23 cellular contexts compared by ENCODE assay signal in genomic region chr18:67068608-67069007, GRCh38.
"Had no signal": no experiment of that assay in that cellular context is flagged by ENCODE, and none has a peak within 500 bp of the region (broad histone marks: within the 10 kb centered on the region; RNA-seq: fewer than 3 reads in every experiment).

No MANE protein-coding gene starts in this region.

- H3K27ac ChIP-seq: lower lobe of right lung, right atrium auricular region, spleen, tibial nerve had no signal

- DNase-seq: activated CD4-positive, alpha-beta memory T cell treated with anti-CD3 and anti-CD28 coated beads, Interleukin-2, amount 10 ng/mL, durations not matched to agents 7 days and 5 days; activated CD4-positive, alpha-beta T cell treated with anti-CD3 and anti-CD28 coated beads for 1 hour; activated CD4-positive, alpha-beta T cell treated with anti-CD3 and anti-CD28 coated beads, Interleukin-2, amount 10 ng/mL, durations not matched to agents 7 days and 5 days; activated CD8-positive, alpha-beta memory T cell treated with anti-CD3 and anti-CD28 coated beads, Interleukin-2, amount 50 U/mL, for 48 hours; activated gamma-delta T cell treated with Interleukin-2 at 50 U/mL for 16 hours; activated naive CD8-positive, alpha-beta T cell treated with anti-CD3 and anti-CD28 coated beads, Interleukin-2, amount 50 U/mL, for 24 hours; activated T-cell treated with anti-CD3 and anti-CD28 coated beads, Interleukin-2, amount 50 U/mL, for 24 hours; amygdala; caudate nucleus; head of caudate nucleus; hypothalamus; immature natural killer cell; lower lobe of right lung; mesendoderm; spleen; stimulated activated naive CD4-positive, alpha-beta T cell treated with Interleukin-2 at 50 U/mL for 16 hours had no signal

- H3K27ac Mint-ChIP-seq: activated CD4-positive, alpha-beta memory T cell treated with anti-CD3 and anti-CD28 coated beads, Interleukin-2, amount 10 ng/mL, durations not matched to agents 7 days and 5 days; activated CD4-positive, alpha-beta T cell treated with anti-CD3 and anti-CD28 coated beads, Interleukin-2, amount 10 ng/mL, durations not matched to agents 7 days and 5 days; activated naive CD4-positive, alpha-beta T cell treated with anti-CD3 and anti-CD28 coated beads, Interleukin-2, amount 50 U/mL, for 24 hours; activated naive CD8-positive, alpha-beta T cell treated with anti-CD3 and anti-CD28 coated beads, Interleukin-2, amount 50 U/mL, for 24 hours; activated T-cell treated with anti-CD3 and anti-CD28 coated beads, Interleukin-2, amount 50 U/mL, for 24 hours; immature natural killer cell; natural killer cell treated with Interleukin-12 subunit alpha and Interleukin-12 subunit beta and Interleukin-15 and Interleukin-18, amount 100 ng/mL, for 72 hours; WTC11 had no signal

- H3K4me3 Mint-ChIP-seq: activated CD4-positive, alpha-beta memory T cell treated with anti-CD3 and anti-CD28 coated beads, Interleukin-2, amount 10 ng/mL, durations not matched to agents 7 days and 5 days; activated CD4-positive, alpha-beta T cell treated with anti-CD3 and anti-CD28 coated beads, Interleukin-2, amount 10 ng/mL, durations not matched to agents 7 days and 5 days; activated naive CD4-positive, alpha-beta T cell treated with anti-CD3 and anti-CD28 coated beads, Interleukin-2, amount 50 U/mL, for 24 hours; activated naive CD8-positive, alpha-beta T cell treated with anti-CD3 and anti-CD28 coated beads, Interleukin-2, amount 50 U/mL, for 24 hours; activated T-cell treated with anti-CD3 and anti-CD28 coated beads, Interleukin-2, amount 50 U/mL, for 24 hours; immature natural killer cell; natural killer cell treated with Interleukin-12 subunit alpha and Interleukin-12 subunit beta and Interleukin-15 and Interleukin-18, amount 100 ng/mL, for 72 hours; WTC11 had no signal

- H3K4me1 ChIP-seq: lower lobe of right lung, right atrium auricular region, spleen, tibial nerve had no signal

- ATAC-seq: activated naive CD8-positive, alpha-beta T cell treated with anti-CD3 and anti-CD28 coated beads, Interleukin-2, amount 50 U/mL, for 24 hours; esophagus mucosa; left lobe of liver; lower lobe of right lung; natural killer cell treated with Interleukin-12 subunit alpha and Interleukin-12 subunit beta and Interleukin-15 and Interleukin-18, amount 100 ng/mL, for 72 hours; WTC11 had no signal

- H3K27me3 Mint-ChIP-seq: activated CD4-positive, alpha-beta memory T cell treated with anti-CD3 and anti-CD28 coated beads, Interleukin-2, amount 10 ng/mL, durations not matched to agents 7 days and 5 days; activated CD4-positive, alpha-beta T cell treated with anti-CD3 and anti-CD28 coated beads, Interleukin-2, amount 10 ng/mL, durations not matched to agents 7 days and 5 days; activated naive CD4-positive, alpha-beta T cell treated with anti-CD3 and anti-CD28 coated beads, Interleukin-2, amount 50 U/mL, for 24 hours; activated T-cell treated with anti-CD3 and anti-CD28 coated beads, Interleukin-2, amount 50 U/mL, for 24 hours; natural killer cell treated with Interleukin-12 subunit alpha and Interleukin-12 subunit beta and Interleukin-15 and Interleukin-18, amount 100 ng/mL, for 72 hours had no signal

- H3K36me3 Mint-ChIP-seq: activated naive CD4-positive, alpha-beta T cell treated with anti-CD3 and anti-CD28 coated beads, Interleukin-2, amount 50 U/mL, for 24 hours; immature natural killer cell; natural killer cell treated with Interleukin-12 subunit alpha and Interleukin-12 subunit beta and Interleukin-15 and Interleukin-18, amount 100 ng/mL, for 72 hours had no signal

- H3K27me3 ChIP-seq: right atrium auricular region, spleen, tibial nerve had no signal

- H3K36me3 ChIP-seq: lower lobe of right lung, right atrium auricular region, spleen, tibial nerve had no signal

- H3K4me3 ChIP-seq: lower lobe of right lung, right atrium auricular region, spleen, tibial nerve had no signal

- H3K9me3 Mint-ChIP-seq: activated CD4-positive, alpha-beta memory T cell treated with anti-CD3 and anti-CD28 coated beads, Interleukin-2, amount 10 ng/mL, durations not matched to agents 7 days and 5 days; activated CD4-positive, alpha-beta T cell treated with anti-CD3 and anti-CD28 coated beads, Interleukin-2, amount 10 ng/mL, durations not matched to agents 7 days and 5 days; activated naive CD4-positive, alpha-beta T cell treated with anti-CD3 and anti-CD28 coated beads, Interleukin-2, amount 50 U/mL, for 24 hours; activated naive CD8-positive, alpha-beta T cell treated with anti-CD3 and anti-CD28 coated beads, Interleukin-2, amount 50 U/mL, for 24 hours; activated T-cell treated with anti-CD3 and anti-CD28 coated beads, Interleukin-2, amount 50 U/mL, for 24 hours had no signal

- H3K4me1 Mint-ChIP-seq: activated CD4-positive, alpha-beta memory T cell treated with anti-CD3 and anti-CD28 coated beads, Interleukin-2, amount 10 ng/mL, durations not matched to agents 7 days and 5 days; activated CD4-positive, alpha-beta T cell treated with anti-CD3 and anti-CD28 coated beads, Interleukin-2, amount 10 ng/mL, durations not matched to agents 7 days and 5 days; activated naive CD4-positive, alpha-beta T cell treated with anti-CD3 and anti-CD28 coated beads, Interleukin-2, amount 50 U/mL, for 24 hours; activated naive CD8-positive, alpha-beta T cell treated with anti-CD3 and anti-CD28 coated beads, Interleukin-2, amount 50 U/mL, for 24 hours; immature natural killer cell had no signal

- H3K9me3 ChIP-seq: lower lobe of right lung, spleen, tibial nerve had no signal
